Comparison of ENCODE assay signal across 18 cellular contexts in the genomic region with DNA sequence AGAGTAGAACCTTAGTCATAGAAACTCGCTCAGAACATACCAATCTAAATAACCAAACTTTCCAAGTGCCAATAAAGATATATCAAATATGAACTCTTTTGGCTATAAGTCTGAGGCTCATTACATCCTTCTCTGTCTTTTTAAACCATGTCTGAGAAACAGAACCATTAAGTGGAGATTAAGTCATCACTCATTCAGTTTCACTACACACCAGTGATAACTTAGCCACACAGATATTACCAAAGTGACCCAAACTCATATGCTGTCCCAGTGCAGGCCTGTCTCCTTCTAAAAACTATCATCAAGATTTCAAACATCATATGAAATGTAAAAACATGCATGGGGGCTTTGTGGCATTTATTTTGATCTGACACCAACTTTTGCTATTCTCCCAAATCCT. TPM values are rescaled to one million over a fixed set of nuclear protein-coding genes. Genes with fewer than 3 reads are reported as not detected.
DNase-seq lines count a peak whose midpoint lies in the region; ATAC-seq and TF ChIP-seq lines count a peak whose summit lies in the region.
"Had no signal": no experiment of that assay in that cellular context is flagged by ENCODE, and none has a peak within 500 bp of the region (broad histone marks: within the 10 kb centered on the region; RNA-seq: fewer than 3 reads in every experiment).

No MANE protein-coding gene starts in this region.

- TF ChIP-seq CTCF in heart right ventricle (IDR thresholded peaks at IDR 0.05) (no peak), right atrium auricular region (IDR thresholded peaks at IDR 0.05) (no peak), Loucy (conservative IDR thresholded peaks at IDR 0.05; ENCODE audit: low read length) (no peak), liver (IDR thresholded peaks at IDR 0.05; ENCODE audit: low read depth, low read length, missing input control) (no peak), thyroid gland (IDR thresholded peaks at IDR 0.05) (no peak)

- no peaks in the 10 kb centered on the region for H3K36me3 ChIP-seq in heart right ventricle
- H3K36me3 ChIP-seq in right atrium auricular region: no peaks in the 10 kb centered on the region
- no peaks in the 10 kb centered on the region for H3K36me3 ChIP-seq in Loucy (ENCODE audit: insufficient read depth, low read length)
- no peaks in the 10 kb centered on the region for H3K36me3 ChIP-seq in liver (ENCODE audit: control insufficient read depth in 4 of 4, insufficient read depth in 3 of 4, low read depth in 1 of 4, low read length in 3 of 4)
- H3K36me3 ChIP-seq in thyroid gland: no peaks in the 10 kb centered on the region

- TF ChIP-seq POLR2A in thyroid gland (IDR thresholded peaks at IDR 0.05): no peak

- H3K27me3 ChIP-seq in heart right ventricle (no peaks in the 10 kb centered on the region), right atrium auricular region (no peaks in the 10 kb centered on the region), Loucy (ENCODE audit: insufficient read depth, low read length, poor library complexity, severe bottlenecking) (no peaks in the 10 kb centered on the region), liver (ENCODE audit: control insufficient read depth in 4 of 4, insufficient read depth in 4 of 4, low read length in 3 of 4) (no peaks in the 10 kb centered on the region), thyroid gland (no peaks in the 10 kb centered on the region)

- H3F3A ChIP-seq in Loucy (ENCODE audit: low read depth): no peaks in the 10 kb centered on the region; the same call in 1 of the 2 replicates

- H3K4me3 ChIP-seq in heart right ventricle (no peak overlapping the region), right atrium auricular region (no peak overlapping the region), Loucy (ENCODE audit: low read length, poor library complexity, severe bottlenecking) (peak overlapping the region; percentile 26), liver (ENCODE audit: low read depth in 1 of 3, low read length in 3 of 3) (no peak overlapping the region), thyroid gland (replicated peaks in 1 of 3) (no peak overlapping the region)

- no peak for TF ChIP-seq RAD21 in liver (IDR thresholded peaks at IDR 0.05)

- H3K79me2 ChIP-seq in Loucy (ENCODE audit: insufficient read depth, low read length): peaks cover 96% of the 10 kb centered on the region

- DNase-seq in heart right ventricle (no peak), right atrium auricular region (ENCODE audit: low spot score) (no peak), thyroid gland (no peak), kidney tubule cell (ENCODE audit: low spot score) (no peak), AG08396 (ENCODE audit: low spot score) (no peak)
- DNase-seq: activated CD4-positive, alpha-beta T cell treated with anti-CD3 and anti-CD28 coated beads, Interleukin-2, amount 50 U/mL, for 1 hour; activated T-cell treated with anti-CD3 and anti-CD28 coated beads, Interleukin-2, amount 50 U/mL, for 4 hours; CD8-positive, alpha-beta T cell; DMS79 treated with DMSO at 0.1 percent for 48 hours; effector CD8-positive, alpha-beta T cell; hippocampal formation; NCI-H1048; NCI-H69; PC-3; substantia nigra had no signal

- H3K9me3 ChIP-seq in heart right ventricle (no peaks in the 10 kb centered on the region), right atrium auricular region (no peaks in the 10 kb centered on the region), Loucy (ENCODE audit: insufficient read depth, low read depth, low read length) (no peaks in the 10 kb centered on the region), liver (ENCODE audit: control insufficient read depth in 4 of 4, low read length in 3 of 4) (no peaks in the 10 kb centered on the region), thyroid gland (no peaks in the 10 kb centered on the region)

- intact Hi-C loops in heart right ventricle (cut with DNase I) (no loop called here), thyroid gland (cut with DNase I) (no loop called here)

- H3K9me2 ChIP-seq in Loucy (replicated peaks; ENCODE audit: low read depth, low read length): no peaks in the 10 kb centered on the region

- ATAC-seq in heart right ventricle (no peak), GM21423 (IDR thresholded peaks at IDR 0.05; ENCODE audit: unreplicated experiment) (no peak)
- ATAC-seq: activated T-cell treated with anti-CD3 and anti-CD28 coated beads, Interleukin-2, amount 50 U/mL, for 4 hours; CD8-positive, alpha-beta T cell; PC-3 had no signal

- 100% methylated on average over 1 of the region's 1 CpG for whole genome bisulfite sequencing in heart right ventricle, 2 donors
- WGBS in liver: 78% methylated on average over 1 of the region's 1 CpG
- WGBS in thyroid gland, 2 donors: 84 to 88% methylated on average over 1 of the region's 1 CpG

- H2AFZ ChIP-seq in Loucy (ENCODE audit: low read length): no peak overlapping the region

- H3K4me2 ChIP-seq in Loucy (ENCODE audit: low read depth, low read length, poor library complexity, severe bottlenecking): peak overlapping the region; percentile 42

- H3K27ac ChIP-seq in heart right ventricle: peak overlapping the region in 6 of 10 donors; percentile 41 to 87 (median 80)
- no peak overlapping the region for H3K27ac ChIP-seq in right atrium auricular region
- H3K27ac ChIP-seq in liver (ENCODE audit: low read depth in 1 of 2, low read length in 2 of 2): peak overlapping the region; percentile 59 to 66
- peak overlapping the region; percentile 10 to 36 (median 33) for H3K27ac ChIP-seq in thyroid gland

- H4K20me1 ChIP-seq in Loucy (ENCODE audit: insufficient read depth, low read length, poor library complexity, severe bottlenecking): peaks cover 58% of the 10 kb centered on the region

- H3K9ac ChIP-seq in Loucy (ENCODE audit: low read depth, low read length, poor library complexity, severe bottlenecking) (peak overlapping the region; percentile 6), liver (ENCODE audit: low read depth in 1 of 2, low read length in 2 of 2) (no peak overlapping the region)

- H3K4me1 ChIP-seq in heart right ventricle (peaks cover 0 to 60% (median 40%) of the 10 kb centered on the region in 9 donors), right atrium auricular region (peaks cover 0 to 41% of the 10 kb centered on the region in 2 donors), Loucy (ENCODE audit: insufficient read depth, low read length, poor library complexity, severe bottlenecking) (peaks cover 55% of the 10 kb centered on the region), liver (ENCODE audit: control insufficient read depth in 4 of 4, insufficient read depth in 4 of 4, low read length in 3 of 4) (peaks cover 5 to 50% (median 40%) of the 10 kb centered on the region in 4 donors), thyroid gland (peaks cover 28 to 38% of the 10 kb centered on the region in 2 donors)

TF ChIP-seq in liver, 16 proteins besides CTCF, POLR2A, EP300 and RAD21 (continues in another document):
- TF ChIP-seq SP1 (IDR thresholded peaks at IDR 0.05): no peak
- no peak for TF ChIP-seq HNF4A (conservative IDR thresholded peaks at IDR 0.05)
- TF ChIP-seq FOXA2 (IDR thresholded peaks at IDR 0.05): no peak
- TF ChIP-seq, protein P1, sequence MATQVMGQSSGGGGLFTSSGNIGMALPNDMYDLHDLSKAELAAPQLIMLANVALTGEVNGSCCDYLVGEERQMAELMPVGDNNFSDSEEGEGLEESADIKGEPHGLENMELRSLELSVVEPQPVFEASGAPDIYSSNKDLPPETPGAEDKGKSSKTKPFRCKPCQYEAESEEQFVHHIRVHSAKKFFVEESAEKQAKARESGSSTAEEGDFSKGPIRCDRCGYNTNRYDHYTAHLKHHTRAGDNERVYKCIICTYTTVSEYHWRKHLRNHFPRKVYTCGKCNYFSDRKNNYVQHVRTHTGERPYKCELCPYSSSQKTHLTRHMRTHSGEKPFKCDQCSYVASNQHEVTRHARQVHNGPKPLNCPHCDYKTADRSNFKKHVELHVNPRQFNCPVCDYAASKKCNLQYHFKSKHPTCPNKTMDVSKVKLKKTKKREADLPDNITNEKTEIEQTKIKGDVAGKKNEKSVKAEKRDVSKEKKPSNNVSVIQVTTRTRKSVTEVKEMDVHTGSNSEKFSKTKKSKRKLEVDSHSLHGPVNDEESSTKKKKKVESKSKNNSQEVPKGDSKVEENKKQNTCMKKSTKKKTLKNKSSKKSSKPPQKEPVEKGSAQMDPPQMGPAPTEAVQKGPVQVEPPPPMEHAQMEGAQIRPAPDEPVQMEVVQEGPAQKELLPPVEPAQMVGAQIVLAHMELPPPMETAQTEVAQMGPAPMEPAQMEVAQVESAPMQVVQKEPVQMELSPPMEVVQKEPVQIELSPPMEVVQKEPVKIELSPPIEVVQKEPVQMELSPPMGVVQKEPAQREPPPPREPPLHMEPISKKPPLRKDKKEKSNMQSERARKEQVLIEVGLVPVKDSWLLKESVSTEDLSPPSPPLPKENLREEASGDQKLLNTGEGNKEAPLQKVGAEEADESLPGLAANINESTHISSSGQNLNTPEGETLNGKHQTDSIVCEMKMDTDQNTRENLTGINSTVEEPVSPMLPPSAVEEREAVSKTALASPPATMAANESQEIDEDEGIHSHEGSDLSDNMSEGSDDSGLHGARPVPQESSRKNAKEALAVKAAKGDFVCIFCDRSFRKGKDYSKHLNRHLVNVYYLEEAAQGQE (IDR thresholded peaks at IDR 0.05): no peak
- TF ChIP-seq RXRA (IDR thresholded peaks at IDR 0.05): no peak
- no peak for TF ChIP-seq JUND (IDR thresholded peaks at IDR 0.05)
- TF ChIP-seq NR2F2 (IDR thresholded peaks at IDR 0.05): no peak
- TF ChIP-seq FOXA1 (IDR thresholded peaks at IDR 0.05): no peak
- no peak for TF ChIP-seq ATF3 (IDR thresholded peaks at IDR 0.05)
- TF ChIP-seq GABPA (IDR thresholded peaks at IDR 0.05 in 1 of 2, conservative IDR thresholded peaks at IDR 0.05 in 1 of 2): no peak

RNA-seq across cellular contexts. Expression of gene GCLC, which starts 12.0 kb away (rescaled TPM):
- 10 to 100 TPM; 13.9 to 42.8 (median 34.6) TPM for total RNA-seq in heart right ventricle
- 10 to 100 TPM in 1 of 2 donors, 1 to 10 TPM in 1; 6.0 to 13.5 TPM for polyA plus RNA-seq in heart right ventricle
- 10 to 100 TPM; 13.5 to 26.3 TPM for total RNA-seq in right atrium auricular region
- total RNA-seq in liver: 100 to 1,000 TPM; 115 to 135 TPM
- polyA plus RNA-seq in liver: 10 to 100 TPM; 28.6 to 44.5 TPM
- 100 to 1,000 TPM in 1 of 4 donors, 10 to 100 TPM in 3; 67.3 to 210 (median 82.0) TPM for total RNA-seq in thyroid gland

Comparison
In these comparisons a context has a peak if more than half of its experiments do, and no peak if none do; other contexts are left out.
1. H3K27ac ChIP-seq: peak in heart right ventricle (6 of 10), liver (2 of 2) and thyroid gland (3 of 3); none in right atrium auricular region (0 of 2).